8 cellular contexts compared by ENCODE assay signal in the genomic region with DNA sequence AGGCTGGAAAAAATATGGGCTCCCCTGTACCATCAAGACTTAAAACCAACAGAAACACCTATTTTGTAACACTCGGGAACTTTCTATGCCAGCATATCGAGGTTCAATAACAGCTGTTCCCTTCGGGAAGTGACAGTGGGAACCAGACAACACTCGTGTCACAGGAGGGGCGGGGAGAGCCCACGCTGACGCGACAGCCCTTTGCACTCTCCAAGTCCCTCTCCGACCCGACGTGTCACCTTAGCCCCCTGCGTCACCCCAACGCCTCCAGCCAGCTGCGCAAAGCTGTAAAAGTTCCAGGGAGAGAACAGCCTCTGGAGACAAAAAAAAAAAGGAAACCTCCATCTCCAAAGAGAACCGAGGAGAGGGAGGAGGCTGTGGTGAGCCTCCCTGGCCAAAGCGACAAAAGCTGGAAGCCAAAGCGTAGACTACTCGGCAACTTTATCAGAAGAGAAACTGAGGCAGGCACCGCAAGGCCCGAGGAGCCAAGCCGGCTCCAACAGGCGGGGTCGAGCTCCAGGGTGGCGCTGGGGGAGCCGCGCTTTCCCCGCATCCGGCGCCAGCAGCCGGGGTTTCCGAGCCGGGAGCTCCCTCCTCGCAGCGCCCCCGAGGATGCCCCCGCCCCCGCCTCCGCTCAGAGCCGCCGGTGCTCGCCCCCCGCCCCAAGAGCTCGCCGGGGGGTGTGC. TPM values are rescaled to one million over a fixed set of nuclear protein-coding genes. Genes with fewer than 3 reads are reported as not detected.
DNase-seq lines count a peak whose midpoint lies in the region; ATAC-seq, FAIRE-seq and TF ChIP-seq lines count a peak whose summit lies in the region.

No MANE protein-coding gene starts in this region.

- no peaks in the 10 kb centered on the region for H3K27me3 Mint-ChIP-seq in activated CD4-positive, alpha-beta memory T cell treated with anti-CD3 and anti-CD28 coated beads for 36 hours
- H3K27me3 Mint-ChIP-seq in stimulated activated memory B cell treated with anti-CD40 and anti-IgM and Interleukin-4, amounts not matched to agents 10 μg/mL and 1 μg/mL and 100 μg/mL, for 72 hours = no peaks in the 10 kb centered on the region

- H3K4me1 ChIP-seq in Karpas-422 (ENCODE audit: low read length) = peaks cover 8% of the 10 kb centered on the region
- peaks cover 0 to 3% (median 1%) of the 10 kb centered on the region in 4 experiments; a peak in 2 of 7 replicates for H3K4me1 ChIP-seq in H1 (replicated peaks in 1 of 4; ENCODE audit: control insufficient read depth in 3 of 4, insufficient read depth in 4 of 4, low read length in 3 of 4)
- peaks cover 3 to 5% of the 10 kb centered on the region in 2 donors for H3K4me1 ChIP-seq in muscle layer of duodenum (ENCODE audit: control insufficient read depth in 1 of 2, insufficient read depth in 2 of 2, low read length in 2 of 2)

- no peak overlapping the region for H3K23ac ChIP-seq in H1 (ENCODE audit: insufficient read length)

- H4K20me1 ChIP-seq in Karpas-422 (ENCODE audit: insufficient read depth, low read depth, low read length) = 0 out of 2 replicates have a peak, but pooled peaks cover 6% of the 10 kb centered on the region
- peaks cover 0 to 4% of the 10 kb centered on the region in 2 experiments for H4K20me1 ChIP-seq in H1 (replicated peaks in 1 of 2; ENCODE audit: control insufficient read depth in 1 of 2, insufficient read depth in 2 of 2, low read length in 2 of 2)

- intact Hi-C loops in activated CD4-positive, alpha-beta memory T cell treated with anti-CD3 and anti-CD28 coated beads for 36 hours (cut with micrococcal nuclease) = loop anchor here (2.0 to 5.0 kb wide), 3 partner anchors 161 to 330 kb away; a partner anchor contains a TSS

- H3K4ac ChIP-seq in H1 (replicated peaks; ENCODE audit: insufficient read length, low read depth, low read length) = peak overlapping the region; percentile 53

- H2BK5ac ChIP-seq in H1 (ENCODE audit: low read depth, low read length) = no peak overlapping the region

- CTCF ChIA-PET in activated CD4-positive, alpha-beta memory T cell treated with anti-CD3 and anti-CD28 coated beads for 36 hours (lab: Charles Lee) = interaction anchor here (0.6 to 5.6 kb wide), 5 partner anchors 11 to 278 kb away, joined by 3 to 39 read pairs (median 3); no protein-coding TSS in a partner anchor
- CTCF ChIA-PET in H1 (lab: Charles Lee; ENCODE audit: partially characterized antibody) = interaction anchor here (0.6 to 2.1 kb wide), 9 partner anchors 9 to 279 kb away, joined by 3 to 6 read pairs (median 3); a partner anchor contains a TSS

- H3K9me3 ChIP-seq in Karpas-422 (ENCODE audit: low read length) (no peaks in the 10 kb centered on the region), H1 (ENCODE audit: insufficient read depth in 2 of 2, low read depth in 1 of 2, low read length in 1 of 2) (peaks cover 0 to 6% of the 10 kb centered on the region in 2 experiments; a peak in 2 of 4 replicates), muscle layer of duodenum (ENCODE audit: control insufficient read depth in 1 of 2, low read length in 2 of 2) (no peaks in the 10 kb centered on the region)

- H2BK120ac ChIP-seq in H1 (replicated peaks; ENCODE audit: low read depth, low read length) = peak overlapping the region; percentile 28

- no peak for TF ChIP-seq CTCF in C4-2B (conservative IDR thresholded peaks at IDR 0.05)
- no peak for TF ChIP-seq CTCF in H1 (IDR thresholded peaks at IDR 0.05; ENCODE audit: control extremely low read depth in 1 of 3, insufficient read depth in 1 of 3, low read depth in 1 of 3, low read length in 3 of 3)

- POLR2A ChIA-PET in activated CD4-positive, alpha-beta memory T cell treated with anti-CD3 and anti-CD28 coated beads for 36 hours (lab: Charles Lee) = interaction anchor here (0.8 to 2.2 kb wide), 5 partner anchors 11 to 241 kb away, joined by 3 to 13 read pairs (median 10); a partner anchor contains a TSS
- POLR2A ChIA-PET in H1 (lab: Charles Lee; ENCODE audit: partially characterized antibody) = interaction anchor here (0.5 to 2.0 kb wide), 8 partner anchors 10 to 306 kb away, joined by 3 to 6 read pairs (median 3); a partner anchor contains a TSS

- no peak overlapping the region for H3K14ac ChIP-seq in H1 (ENCODE audit: insufficient read length)

- H2AK5ac ChIP-seq in H1 (ENCODE audit: low read depth, low read length) = no peak overlapping the region

- peak overlapping the region; percentile 90 for H3K27ac Mint-ChIP-seq in activated CD4-positive, alpha-beta memory T cell treated with anti-CD3 and anti-CD28 coated beads for 36 hours
- peak overlapping the region; percentile 95 for H3K27ac Mint-ChIP-seq in stimulated activated memory B cell treated with anti-CD40 and anti-IgM and Interleukin-4, amounts not matched to agents 10 μg/mL and 1 μg/mL and 100 μg/mL, for 72 hours

- TF ChIP-seq POLR2A in H1 (IDR thresholded peaks at IDR 0.05; ENCODE audit: control extremely low read depth in 1 of 2, low read depth in 2 of 2, low read length in 2 of 2) = no peak

- no peaks in the 10 kb centered on the region for H3K9me2 ChIP-seq in Karpas-422 (replicated peaks; ENCODE audit: insufficient read depth, low read length)

- peak overlapping the region; percentile 75; the same call in 1 of the 2 replicates for H4K8ac ChIP-seq in H1 (ENCODE audit: extremely low read depth, insufficient read depth, low read length)

- H2AFZ ChIP-seq in Karpas-422 (ENCODE audit: low read length) = peak overlapping the region; percentile 78; the same call in 1 of the 2 replicates
- peak overlapping the region; percentile 97; the same call in 1 of the 2 replicates for H2AFZ ChIP-seq in H1 (ENCODE audit: low read length)

- peak overlapping the region; percentile 60; the same call in 1 of the 2 replicates for H3K18ac ChIP-seq in H1 (ENCODE audit: extremely low read depth, low read length)

- peak overlapping the region; percentile 61 for H4K91ac ChIP-seq in H1 (replicated peaks; ENCODE audit: insufficient read length, low read length)

- no peaks in the 10 kb centered on the region for H3K36me3 Mint-ChIP-seq in activated CD4-positive, alpha-beta memory T cell treated with anti-CD3 and anti-CD28 coated beads for 36 hours
- H3K36me3 Mint-ChIP-seq in stimulated activated memory B cell treated with anti-CD40 and anti-IgM and Interleukin-4, amounts not matched to agents 10 μg/mL and 1 μg/mL and 100 μg/mL, for 72 hours = no peaks in the 10 kb centered on the region

- H3K36me3 ChIP-seq in Karpas-422 (ENCODE audit: insufficient read depth, low read length) (no peaks in the 10 kb centered on the region), H1 (ENCODE audit: control insufficient read depth in 2 of 4, insufficient read depth in 4 of 4, low read length in 3 of 4) (no peaks in the 10 kb centered on the region), muscle layer of duodenum (ENCODE audit: control insufficient read depth in 1 of 2, insufficient read depth in 2 of 2, low read length in 2 of 2) (peaks cover 3 to 7% of the 10 kb centered on the region in 2 donors)

- H3K79me2 ChIP-seq in Karpas-422 (ENCODE audit: low read length) = no peaks in the 10 kb centered on the region
- no peaks in the 10 kb centered on the region for H3K79me2 ChIP-seq in H1 (ENCODE audit: control insufficient read depth in 1 of 2, insufficient read depth in 2 of 2, low read length in 2 of 2)

- no peak for TF ChIP-seq EP300 in H1 (IDR thresholded peaks at IDR 0.05; ENCODE audit: borderline replicate concordance in 1 of 2, low read depth in 2 of 2, low read length in 2 of 2)

- peak overlapping the region; percentile 38 for H4K5ac ChIP-seq in H1 (ENCODE audit: insufficient read length, low read depth, low read length)

- peaks cover 8% of the 10 kb centered on the region for H3K4me1 Mint-ChIP-seq in activated CD4-positive, alpha-beta memory T cell treated with anti-CD3 and anti-CD28 coated beads for 36 hours (ENCODE audit: low read depth)
- peaks cover 25% of the 10 kb centered on the region for H3K4me1 Mint-ChIP-seq in stimulated activated memory B cell treated with anti-CD40 and anti-IgM and Interleukin-4, amounts not matched to agents 10 μg/mL and 1 μg/mL and 100 μg/mL, for 72 hours

- FAIRE-seq in H1 (lab: Jason Lieb, UNC) = no peak

- DNase-seq in Karpas-422 (peak; percentile 59), H1 (ENCODE audit: low read depth in 1 of 2, low spot score in 2 of 2) (peak in 1 of 2 experiments; percentile 72), NCI-H510A treated with DMSO at 0.1 percent for 48 hours (lab: John Stamatoyannopoulos, UW) (no peak)
- peak; percentile 68 for DNase-seq in activated CD4-positive, alpha-beta memory T cell treated with anti-CD3 and anti-CD28 coated beads for 36 hours

- H3K27me3 ChIP-seq in Karpas-422 (ENCODE audit: low read length) = no peaks in the 10 kb centered on the region
- H3K27me3 ChIP-seq in H1 (replicated peaks in 1 of 4; ENCODE audit: control insufficient read depth in 3 of 4, extremely low read depth in 1 of 4, insufficient read depth in 3 of 4, low read length in 3 of 4) = peaks cover 7 to 20% (median 11%) of the 10 kb centered on the region in 4 experiments
- H3K27me3 ChIP-seq in muscle layer of duodenum (ENCODE audit: low read depth, low read length) = no peaks in the 10 kb centered on the region

- peak overlapping the region; percentile 4 for H3K56ac ChIP-seq in H1 (replicated peaks; ENCODE audit: insufficient read length, low read depth, low read length)

- 8% methylated on average over 30 of the region's 44 CpGs; no CpG with 5 or more reads in 1 of the 2 experiments for WGBS in H1 (ENCODE audit: extremely low coverage in 1 of 2, insufficient coverage in 1 of 2, insufficient read length in 1 of 2, insufficient replicate concordance in 2 of 2, low coverage in 1 of 2, low lambda C conversion rate in 2 of 2, missing lambda C conversion rate in 1 of 2), 2 experiments

- no peaks in the 10 kb centered on the region for H3K79me1 ChIP-seq in H1 (ENCODE audit: low read depth, low read length)

- H3K23me2 ChIP-seq in H1 (ENCODE audit: low read depth, low read length) = peaks cover 5% of the 10 kb centered on the region

- H3K27ac ChIP-seq in C4-2B = peak overlapping the region; percentile 86
- no peak overlapping the region for H3K27ac ChIP-seq in Karpas-422 (ENCODE audit: low read length)
- H3K27ac ChIP-seq in H1 (ENCODE audit: low read depth, low read length) = no peak overlapping the region
- H3K27ac ChIP-seq in muscle layer of duodenum (ENCODE audit: low read length) = peak overlapping the region; percentile 92

- H2BK15ac ChIP-seq in H1 (ENCODE audit: low read length) = no peak overlapping the region

- peak; percentile 27 for ATAC-seq in GM21390 (IDR thresholded peaks at IDR 0.05; ENCODE audit: unreplicated experiment)
- ATAC-seq in stimulated activated memory B cell treated with anti-CD40 and anti-IgM and Interleukin-4, amounts not matched to agents 10 μg/mL and 1 μg/mL and 100 μg/mL, for 72 hours = peak; percentile 60

- H3K4me3 Mint-ChIP-seq in activated CD4-positive, alpha-beta memory T cell treated with anti-CD3 and anti-CD28 coated beads for 36 hours = peak overlapping the region; percentile 86
- H3K4me3 Mint-ChIP-seq in stimulated activated memory B cell treated with anti-CD40 and anti-IgM and Interleukin-4, amounts not matched to agents 10 μg/mL and 1 μg/mL and 100 μg/mL, for 72 hours = peak overlapping the region; percentile 90

- H2BK20ac ChIP-seq in H1 (ENCODE audit: low read length) = no peak overlapping the region

- TF ChIP-seq RAD21 in H1 (IDR thresholded peaks at IDR 0.05 in 1 of 2, conservative IDR thresholded peaks at IDR 0.05 in 1 of 2; ENCODE audit: low read depth in 2 of 2, low read length in 2 of 2) = no peak

- peak overlapping the region; percentile 98 for H3K4me2 ChIP-seq in Karpas-422 (ENCODE audit: low read depth, low read length, poor library complexity, severe bottlenecking)
- H3K4me2 ChIP-seq in H1 (ENCODE audit: insufficient read depth in 1 of 2, low read depth in 2 of 2, low read length in 2 of 2) = peak overlapping the region; percentile 82 to 90

- H3K9me3 Mint-ChIP-seq in activated CD4-positive, alpha-beta memory T cell treated with anti-CD3 and anti-CD28 coated beads for 36 hours = no peaks in the 10 kb centered on the region
- no peaks in the 10 kb centered on the region for H3K9me3 Mint-ChIP-seq in stimulated activated memory B cell treated with anti-CD40 and anti-IgM and Interleukin-4, amounts not matched to agents 10 μg/mL and 1 μg/mL and 100 μg/mL, for 72 hours

- H3K4me3 ChIP-seq in Karpas-422 (ENCODE audit: low read length) = peak overlapping the region; percentile 91
- peak overlapping the region; percentile 65 to 97 (median 82) for H3K4me3 ChIP-seq in H1 (ENCODE audit: extremely low read depth in 1 of 4, insufficient read depth in 2 of 4, low read depth in 3 of 4, low read length in 4 of 4)
- peak overlapping the region; percentile 80 to 93 for H3K4me3 ChIP-seq in muscle layer of duodenum (ENCODE audit: low read depth in 1 of 2, low read length in 2 of 2)

- peak overlapping the region; percentile 81 for H3K9ac ChIP-seq in Karpas-422 (ENCODE audit: low read length)
- peak overlapping the region; percentile 38 to 54 (median 43); a peak in 5 of 7 replicates for H3K9ac ChIP-seq in H1 (replicated peaks in 1 of 4; ENCODE audit: extremely low read depth in 1 of 4, low read depth in 3 of 4, low read length in 3 of 4)

- H2BK12ac ChIP-seq in H1 (ENCODE audit: low read depth, low read length) = no peak overlapping the region

RNA-seq across cellular contexts. Expression of a gene that starts 0.8 kb away (rescaled TPM):
- 20.0 and 26.1 TPM in 2 replicates for total RNA-seq in Karpas-422 (2014; rRNA removed; shearing (Covaris generic); ENCODE audit: low replicate concordance)
- total RNA-seq in activated CD4-positive, alpha-beta memory T cell treated with anti-CD3 and anti-CD28 coated beads for 36 hours = 10 to 100 TPM; 40.6 to 45.5 TPM
- 15.8 and 16.0 TPM in 2 replicates for total RNA-seq in H1 (2021; fragmentation: NEBNext Ultra II Directional; extraction: Animal tissue kit (Norgen Biotek cat#: 25700))
- polyA plus RNA-seq in H1 (2011; rRNA removed) = 7.5 and 9.7 TPM in 2 replicates
- polyA plus RNA-seq in H1 (2011; cell fraction: cytosol; rRNA removed) = 10.9 TPM
- polyA plus RNA-seq in H1 (2011; cell fraction: nucleus; rRNA removed) = 8.2 TPM
- 9.2 to 12.3 TPM (median 10.6 TPM) in 4 replicates for polyA plus RNA-seq in H1 (2012, experiment 1 of 2)
- 1.6 TPM for polyA plus RNA-seq in H1 (2012, experiment 2 of 2)
- polyA plus RNA-seq in H1 (2013, experiment 1 of 2) = 8.8 TPM
- polyA plus RNA-seq in H1 (2013, experiment 2 of 2) = 8.5 TPM
- 14.1 and 15.9 TPM in 2 replicates for polyA minus RNA-seq in H1 (2011; rRNA and poly(A)+ RNA removed)
- polyA minus RNA-seq in H1 (2011; cell fraction: cytosol; rRNA and poly(A)+ RNA removed) = 12.9 TPM
- polyA minus RNA-seq in H1 (2011; cell fraction: nucleus; rRNA and poly(A)+ RNA removed) = 10.2 TPM

Comparison
In these comparisons a context has a peak if more than half of its experiments do, and no peak if none do; other contexts are left out.
1. H3K27ac ChIP-seq: peak in C4-2B (single experiment) and muscle layer of duodenum (single experiment); none in Karpas-422 (single experiment) and H1 (single experiment).
2. Peak in every context shown above with its lines, with median percentiles within 50 percentile points of each other: H3K4me3 ChIP-seq.